In genomic region chr1:62386351-62387121, GRCh38 we compare ENCODE assay signal across 24 cellular contexts. TPM values are rescaled to one million over a fixed set of nuclear protein-coding genes. Genes with fewer than 3 reads are reported as not detected.
DNase-seq lines count a peak whose midpoint lies in the region; ATAC-seq, FAIRE-seq and TF ChIP-seq lines count a peak whose summit lies in the region.
"Had no signal": no experiment of that assay in that cellular context is flagged by ENCODE, and none has a peak within 500 bp of the region (broad histone marks: within the 10 kb centered on the region; RNA-seq: fewer than 3 reads in every experiment).

No MANE protein-coding gene starts in this region.

- H2AFZ ChIP-seq in HepG2 (ENCODE audit: low read length), result peak overlapping the region; percentile 29

- H3K9me3 ChIP-seq in HepG2 (ENCODE audit: low read length), result no peaks in the 10 kb centered on the region
- H3K9me3 ChIP-seq in thymus (ENCODE audit: control insufficient read depth), result no peaks in the 10 kb centered on the region
- H3K9me3 ChIP-seq: uterus had no signal

- peak; percentile 88 for FAIRE-seq in HepG2 (lab: Jason Lieb, UNC)
- FAIRE-seq: A204.1, HTR-8/SVneo, kidney, RCC 7860 had no signal

- H3K27ac ChIP-seq in HepG2 (ENCODE audit: extremely low read length, insufficient read depth, low read length), result peak overlapping the region; percentile 89
- H3K27ac ChIP-seq in thymus (ENCODE audit: low read depth), result peak overlapping the region; percentile 42
- H3K27ac ChIP-seq: cardiac muscle cell, uterus had no signal

- H3K36me3 ChIP-seq in HepG2 (replicated peaks in 1 of 2; ENCODE audit: control insufficient read depth in 1 of 2, insufficient read depth in 2 of 2, low read length in 2 of 2) (no peaks in the 10 kb centered on the region), thymus (ENCODE audit: control insufficient read depth, insufficient read depth) (no peaks in the 10 kb centered on the region)
- H3K36me3 ChIP-seq: cardiac muscle cell, uterus had no signal

- in situ Hi-C loops in HepG2 (cut with HindIII; ENCODE audit: extremely low pct_ligation_motif_present, low pct_unique_long_range_greater_than_20kb), result no loop called here

- TF ChIP-seq POLR2A in HepG2 (IDR thresholded peaks at IDR 0.05; ENCODE audit: insufficient read depth in 1 of 2, low read depth in 2 of 2, low read length in 2 of 2), result no peak

- intact Hi-C loops in HepG2 (cut with micrococcal nuclease; ENCODE audit: unreplicated experiment), result no loop called here

- H3K9ac ChIP-seq in HepG2 (ENCODE audit: insufficient read depth, low read depth, low read length), result peak overlapping the region; percentile 59

- peak overlapping the region; percentile 71 for H3K4me2 ChIP-seq in HepG2 (ENCODE audit: low read depth, low read length)

- 0% methylated on average over 3 of the region's 3 CpGs for WGBS in HepG2 (ENCODE audit: low lambda C conversion rate)
- 72% methylated on average over 3 of the region's 3 CpGs for WGBS in thymus

- TF ChIP-seq CTCF in HepG2 (CRISPR knock-in tag; IDR thresholded peaks at IDR 0.05) (no peak), GM10248 (IDR thresholded peaks at IDR 0.05; ENCODE audit: control extremely low read depth, extremely low read depth, low read depth, missing control alignments) (no peak)

- peaks cover 46% of the 10 kb centered on the region for H3K4me1 ChIP-seq in HepG2 (ENCODE audit: insufficient read depth, low read length)
- no peaks in the 10 kb centered on the region for H3K4me1 ChIP-seq in thymus (ENCODE audit: control insufficient read depth, insufficient read depth, low read length)
- H3K4me1 ChIP-seq: uterus had no signal

- TF ChIP-seq EP300 in HepG2 (IDR thresholded peaks at IDR 0.05; ENCODE audit: low read depth in 2 of 2, low read length in 2 of 2) (peak in 1 of 2 experiments; percentile 93; a peak in 2 of 4 replicates), HepG2 (CRISPR knock-in tag; IDR thresholded peaks at IDR 0.05; ENCODE audit: borderline replicate concordance) (peak; percentile 57; the same call in 1 of the 2 replicates)

- H3K79me2 ChIP-seq in HepG2 (ENCODE audit: insufficient read depth, low read length), result no peaks in the 10 kb centered on the region

- no TSS peak for BruUV-seq in HepG2 (replicated peaks; lab: Mats Ljungman, UMichigan)

- H3K27me3 ChIP-seq in HepG2 (ENCODE audit: control insufficient read depth in 1 of 2, insufficient read depth in 2 of 2, low read length in 2 of 2) (no peaks in the 10 kb centered on the region), thymus (ENCODE audit: control insufficient read depth, insufficient read depth) (no peaks in the 10 kb centered on the region)
- H3K27me3 ChIP-seq: cardiac muscle cell, uterus had no signal

- H3K4me3 ChIP-seq in HepG2 (replicated peaks in 1 of 3; ENCODE audit: insufficient read depth in 1 of 3, low read depth in 2 of 3, low read length in 3 of 3) (peak overlapping the region in 2 of 3 experiments; percentile 38 to 45; a peak in 3 of 6 replicates), thymus (ENCODE audit: low read length) (no peak overlapping the region)
- H3K4me3 ChIP-seq: cardiac muscle cell, uterus had no signal

- POLR2A ChIA-PET in HepG2 (lab: Yijun Ruan, JAX), result interaction anchor here (1.0 to 1.8 kb wide), 4 partner anchors 12 to 67 kb away, joined by 3 to 6 read pairs (median 4); partner anchors contain the start of gene KANK4
- POLR2A ChIA-PET in GM10248 (lab: Yijun Ruan, JAX), result no interaction called here

- no peak; the same call in 1 of the 2 replicates for TF ChIP-seq RAD21 in HepG2 (CRISPR knock-in tag; IDR thresholded peaks at IDR 0.05)

- ATAC-seq in HepG2 (peak; percentile 78), GM21737 (IDR thresholded peaks at IDR 0.05; ENCODE audit: unreplicated experiment) (no peak), HG02571 (IDR thresholded peaks at IDR 0.05; ENCODE audit: unreplicated experiment) (no peak)

- CTCF ChIA-PET in HepG2 (lab: Yijun Ruan, JAX; ENCODE audit: low intra/inter-chr PET ratio, low total read pairs) (no interaction called here), GM10248 (lab: Yijun Ruan, JAX) (no interaction called here)

- DNase-seq in NCI-H2171 treated with DMSO at 0.1 percent for 48 hours (lab: John Stamatoyannopoulos, UW) (peak; percentile 59), NCI-H2171 (lab: John Stamatoyannopoulos, UW) (no peak), astrocyte of the hippocampus (ENCODE audit: low read depth, low spot score) (peak; percentile 68), HepG2 (ENCODE audit: low spot score) (peak; percentile 88), GM10248 (ENCODE audit: extremely low spot score) (no peak)
- DNase-seq: activated CD4-positive, alpha-beta T cell treated with anti-CD3 and anti-CD28 coated beads, Interleukin-2, amount 50 U/mL, for 1 hour; activated naive CD8-positive, alpha-beta T cell treated with anti-CD3 and anti-CD28 coated beads for 36 hours; CD4-positive, CD25-positive, alpha-beta regulatory T cell; DMS79 treated with DMSO at 0.1 percent for 48 hours; effector CD8-positive, alpha-beta T cell; hypothalamus; kidney; mesendoderm; MM.1S; NCI-H187 treated with DMSO at 0.1 percent for 48 hours; NCI-H82; uterus had no signal

- no peaks in the 10 kb centered on the region for H4K20me1 ChIP-seq in HepG2 (ENCODE audit: insufficient read depth, low read length)

TF ChIP-seq in HepG2, 621 proteins besides CTCF, POLR2A, EP300 and RAD21 (continues in another document):
- TF ChIP-seq MYNN (CRISPR knock-in tag; IDR thresholded peaks at IDR 0.05; ENCODE audit: low read depth) (no peak), NFIC (IDR thresholded peaks at IDR 0.05; ENCODE audit: low read length) (peak; percentile 70; the same call in 1 of the 2 replicates), SMAD3 (CRISPR knock-in tag; IDR thresholded peaks at IDR 0.05) (0 out of 2 replicates have a peak, but pooled peaks have one; percentile 38), POLR2AphosphoS5 (IDR thresholded peaks at IDR 0.05; ENCODE audit: low read depth, low read length) (no peak), ZBTB33 (CRISPR knock-in tag; IDR thresholded peaks at IDR 0.05) (no peak), TBX2 (CRISPR knock-in tag; IDR thresholded peaks at IDR 0.05; ENCODE audit: borderline replicate concordance) (no peak), ZNF136 (CRISPR knock-in tag; IDR thresholded peaks at IDR 0.05; ENCODE audit: low read depth) (no peak), THAP11 (CRISPR knock-in tag; IDR thresholded peaks at IDR 0.05) (0 out of 2 replicates have a peak, but pooled peaks have one; percentile 30), SNRNP70 (IDR thresholded peaks at IDR 0.05; ENCODE audit: low read depth, low read length) (no peak), SMARCE1 (IDR thresholded peaks at IDR 0.05; ENCODE audit: borderline replicate concordance) (no peak)
- TF ChIP-seq, protein P1, sequence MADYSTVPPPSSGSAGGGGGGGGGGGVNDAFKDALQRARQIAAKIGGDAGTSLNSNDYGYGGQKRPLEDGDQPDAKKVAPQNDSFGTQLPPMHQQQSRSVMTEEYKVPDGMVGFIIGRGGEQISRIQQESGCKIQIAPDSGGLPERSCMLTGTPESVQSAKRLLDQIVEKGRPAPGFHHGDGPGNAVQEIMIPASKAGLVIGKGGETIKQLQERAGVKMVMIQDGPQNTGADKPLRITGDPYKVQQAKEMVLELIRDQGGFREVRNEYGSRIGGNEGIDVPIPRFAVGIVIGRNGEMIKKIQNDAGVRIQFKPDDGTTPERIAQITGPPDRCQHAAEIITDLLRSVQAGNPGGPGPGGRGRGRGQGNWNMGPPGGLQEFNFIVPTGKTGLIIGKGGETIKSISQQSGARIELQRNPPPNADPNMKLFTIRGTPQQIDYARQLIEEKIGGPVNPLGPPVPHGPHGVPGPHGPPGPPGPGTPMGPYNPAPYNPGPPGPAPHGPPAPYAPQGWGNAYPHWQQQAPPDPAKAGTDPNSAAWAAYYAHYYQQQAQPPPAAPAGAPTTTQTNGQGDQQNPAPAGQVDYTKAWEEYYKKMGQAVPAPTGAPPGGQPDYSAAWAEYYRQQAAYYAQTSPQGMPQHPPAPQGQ (CRISPR knock-in tag; IDR thresholded peaks at IDR 0.05; ENCODE audit: borderline replicate concordance), result no peak

RNA-seq across cellular contexts. Expression of gene USP1, which starts 50.3 kb away (rescaled TPM):
- total RNA-seq in HepG2 (2016; rRNA removed; fragmentation: Illumina TruSeq; extraction: Trizol), result 64.6 and 91.7 TPM in 2 replicates
- total RNA-seq in HepG2 (2016; cell fraction: cytosol; rRNA removed; fragmentation: Illumina TruSeq; extraction: Trizol; ENCODE audit: low read depth), result 14.4 and 16.9 TPM in 2 replicates
- total RNA-seq in HepG2 (2016; cell fraction: insoluble cytoplasmic fraction; rRNA removed; fragmentation: Illumina TruSeq; extraction: Trizol), result 66.6 and 87.1 TPM in 2 replicates
- total RNA-seq in HepG2 (2016; cell fraction: membrane; rRNA removed; fragmentation: Illumina TruSeq; extraction: Trizol), result 39.3 and 41.3 TPM in 2 replicates
- 45.6 and 46.4 TPM in 2 replicates for total RNA-seq in HepG2 (2016; cell fraction: nucleus; rRNA removed; fragmentation: Illumina TruSeq; extraction: Trizol)
- polyA plus RNA-seq in HepG2 (2011; rRNA removed) (5.8 and 9.0 TPM in 2 replicates), thymus (25.2 TPM)
- polyA plus RNA-seq in HepG2 (2011; cell fraction: cytosol; rRNA removed), result 3.6 and 5.1 TPM in 2 replicates
- 4.0 and 4.1 TPM in 2 replicates for polyA plus RNA-seq in HepG2 (2011; cell fraction: nucleus; rRNA removed)
- 21.2 and 27.7 TPM in 2 replicates for polyA plus RNA-seq in HepG2 (2012)
- polyA plus RNA-seq in HepG2 (2016; cell fraction: cytosol; fragmentation: Illumina TruSeq; extraction: Trizol; ENCODE audit: low read depth), result 4.1 and 4.8 TPM in 2 replicates
- polyA plus RNA-seq in HepG2 (2016; cell fraction: insoluble cytoplasmic fraction; fragmentation: Illumina TruSeq; extraction: Trizol; ENCODE audit: low read depth), result 73.4 and 75.3 TPM in 2 replicates
- polyA plus RNA-seq in HepG2 (2016; cell fraction: membrane; fragmentation: Illumina TruSeq; extraction: Trizol; ENCODE audit: low read depth), result 17.2 and 18.4 TPM in 2 replicates
- 51.3 and 52.0 TPM in 2 replicates for polyA plus RNA-seq in HepG2 (2016; cell fraction: nucleus; fragmentation: Illumina TruSeq; extraction: Trizol; ENCODE audit: insufficient read depth, low read depth)
- 2.3 and 6.8 TPM in 2 replicates for polyA minus RNA-seq in HepG2 (2011; rRNA and poly(A)+ RNA removed; ENCODE audit: low replicate concordance)
- polyA minus RNA-seq in HepG2 (2011; cell fraction: cytosol; rRNA and poly(A)+ RNA removed), result 11.4 and 14.2 TPM in 2 replicates
- 13.3 and 14.3 TPM in 2 replicates for polyA minus RNA-seq in HepG2 (2011; cell fraction: nucleus; rRNA and poly(A)+ RNA removed)

Comparison
In these comparisons a context has a peak if more than half of its experiments do, and no peak if none do; other contexts are left out.
1. DNase-seq: peak in NCI-H2171 treated with DMSO at 0.1 percent for 48 hours (single experiment), astrocyte of the hippocampus (single experiment) and HepG2 (single experiment); none in NCI-H2171 (single experiment) and GM10248 (single experiment).